ENCODE assay signal across 8 cellular contexts in genomic region chr22:25235547-25236290, GRCh38. TPM values are rescaled to one million over a fixed set of nuclear protein-coding genes. Genes with fewer than 3 reads are reported as not detected.
A peak's percentile ranks its signal among the peaks of the same experiment; 100 is the strongest.
DNase-seq lines count a peak whose midpoint lies in the region; ATAC-seq and TF ChIP-seq lines count a peak whose summit lies in the region.

No MANE protein-coding gene starts in this region.

- no peaks in the 10 kb centered on the region for H3K36me3 Mint-ChIP-seq in activated naive CD8-positive, alpha-beta T cell treated with anti-CD3 and anti-CD28 coated beads for 36 hours
- H3K36me3 Mint-ChIP-seq in progenitor cell of endocrine pancreas (ENCODE audit: insufficient read depth): no peaks in the 10 kb centered on the region

- H3K36me3 ChIP-seq in MG63: no peaks in the 10 kb centered on the region
- H3K36me3 ChIP-seq in SK-N-SH (replicated peaks in 1 of 2; ENCODE audit: control insufficient read depth in 1 of 2, insufficient read depth in 2 of 2, low read length in 1 of 2): no peaks in the 10 kb centered on the region

- peak; percentile 95 for ATAC-seq in Right ventricle myocardium superior (ENCODE audit: poor library complexity)
- no peak for ATAC-seq in GM21576 (IDR thresholded peaks at IDR 0.05; ENCODE audit: unreplicated experiment)

- H3K4me3 ChIP-seq in MG63 (no peak overlapping the region), SK-N-SH (ENCODE audit: low read depth in 2 of 2, low read length in 1 of 2) (peak overlapping the region in 1 of 2 experiments; percentile 38; a peak in 3 of 4 replicates)

- no peaks in the 10 kb centered on the region for H3K9me3 ChIP-seq in MG63
- H3K9me3 ChIP-seq in SK-N-SH: no peaks in the 10 kb centered on the region

- no peaks in the 10 kb centered on the region for H4K20me1 ChIP-seq in SK-N-SH (ENCODE audit: insufficient read depth)

- H3K4me1 Mint-ChIP-seq in activated naive CD8-positive, alpha-beta T cell treated with anti-CD3 and anti-CD28 coated beads for 36 hours: peaks cover 4% of the 10 kb centered on the region
- no peaks in the 10 kb centered on the region for H3K4me1 Mint-ChIP-seq in progenitor cell of endocrine pancreas (ENCODE audit: low read depth)

- no peak overlapping the region for H3K9ac ChIP-seq in SK-N-SH

- CTCF ChIA-PET in SK-N-SH (lab: Yijun Ruan, JAX): interaction anchor here (0.6 to 3.9 kb wide), 33 partner anchors 10 to 1099 kb away, joined by 3 to 52 read pairs (median 3); partner anchors contain the start of gene CRYBB3

- no peaks in the 10 kb centered on the region for H3K9me3 Mint-ChIP-seq in activated naive CD8-positive, alpha-beta T cell treated with anti-CD3 and anti-CD28 coated beads for 36 hours
- no peaks in the 10 kb centered on the region for H3K9me3 Mint-ChIP-seq in progenitor cell of endocrine pancreas (ENCODE audit: low read depth)

- DNase-seq in activated gamma-delta T cell treated with Interleukin-2 at 50 U/mL for 16 hours (peak; percentile 50), activated gamma-delta T cell (lab: John Stamatoyannopoulos, UW) (no peak), MG63 (peak; percentile 83), SK-N-SH (peak; percentile 100), Right ventricle myocardium superior (peak; percentile 81), progenitor cell of endocrine pancreas (ENCODE audit: low spot score, unreplicated experiment) (peak; percentile 84)
- DNase-seq in activated naive CD8-positive, alpha-beta T cell treated with anti-CD3 and anti-CD28 coated beads for 36 hours: peak; percentile 80

- H3K79me2 ChIP-seq in SK-N-SH (ENCODE audit: insufficient read depth): no peaks in the 10 kb centered on the region

- no peak for TF ChIP-seq EP300 in SK-N-SH (IDR thresholded peaks at IDR 0.05; ENCODE audit: borderline replicate concordance in 1 of 2, low read depth in 1 of 2, low read length in 1 of 2)

- peak overlapping the region; percentile 39 for H3K4me2 ChIP-seq in SK-N-SH

- no peaks in the 10 kb centered on the region for H3K9me2 ChIP-seq in SK-N-SH

- no peaks in the 10 kb centered on the region for H3F3A ChIP-seq in SK-N-SH (replicated peaks; ENCODE audit: insufficient read depth)

- no peak overlapping the region for H3K27ac ChIP-seq in SK-N-SH (ENCODE audit: low read depth in 2 of 2, low read length in 1 of 2)

- TF ChIP-seq RAD21 in SK-N-SH (IDR thresholded peaks at IDR 0.05; ENCODE audit: low read length): peak; percentile 96

- peaks cover 0 to 4% of the 10 kb centered on the region in 2 experiments; a peak in 1 of 4 replicates for H3K4me1 ChIP-seq in SK-N-SH (ENCODE audit: control insufficient read depth in 1 of 2, insufficient read depth in 2 of 2, low read depth in 1 of 2, low read length in 1 of 2)

- no peak overlapping the region for H3K4me3 Mint-ChIP-seq in activated naive CD8-positive, alpha-beta T cell treated with anti-CD3 and anti-CD28 coated beads for 36 hours
- no peak overlapping the region for H3K4me3 Mint-ChIP-seq in progenitor cell of endocrine pancreas (ENCODE audit: low read depth)

- peaks cover 63% of the 10 kb centered on the region for H3K27me3 Mint-ChIP-seq in activated naive CD8-positive, alpha-beta T cell treated with anti-CD3 and anti-CD28 coated beads for 36 hours
- H3K27me3 Mint-ChIP-seq in progenitor cell of endocrine pancreas: peaks cover 22% of the 10 kb centered on the region

- TF ChIP-seq CTCF in SK-N-SH (IDR thresholded peaks at IDR 0.05) (peak; percentile 72), progenitor cell of endocrine pancreas (IDR thresholded peaks at IDR 0.05; ENCODE audit: unreplicated experiment) (peak; percentile 85)

- peak overlapping the region; percentile 77; the same call in 1 of the 2 replicates for H2AFZ ChIP-seq in SK-N-SH (ENCODE audit: low read depth)

- H3K27ac Mint-ChIP-seq in activated naive CD8-positive, alpha-beta T cell treated with anti-CD3 and anti-CD28 coated beads for 36 hours: no peak overlapping the region
- H3K27ac Mint-ChIP-seq in progenitor cell of endocrine pancreas: no peak overlapping the region

- POLR2A ChIA-PET in SK-N-SH (lab: Yijun Ruan, JAX): no interaction called here

- intact Hi-C loops in Right ventricle myocardium superior (cut with DNase I): no loop called here

- 19% methylated on average over 10 of the region's 30 CpGs for WGBS in SK-N-SH (ENCODE audit: low lambda C conversion rate)

- H3K27me3 ChIP-seq in MG63: no peaks in the 10 kb centered on the region
- H3K27me3 ChIP-seq in SK-N-SH (ENCODE audit: insufficient read depth): no peaks in the 10 kb centered on the region

TF ChIP-seq in SK-N-SH, 30 proteins besides CTCF, POLR2A, EP300 and RAD21:
- peak; percentile 71 for TF ChIP-seq IRF3 (IDR thresholded peaks at IDR 0.05; ENCODE audit: low read depth, low read length)
- peak; percentile 43 for TF ChIP-seq NRF1 (IDR thresholded peaks at IDR 0.05; ENCODE audit: low read depth, low read length)
- TF ChIP-seq SMC3 (IDR thresholded peaks at IDR 0.05; ENCODE audit: low read depth, low read length): peak; percentile 96
- TF ChIP-seq MXI1 (IDR thresholded peaks at IDR 0.05; ENCODE audit: low read depth, low read length): no peak
- TF ChIP-seq TCF12 (IDR thresholded peaks at IDR 0.05): no peak
- no peak for TF ChIP-seq MEF2A (IDR thresholded peaks at IDR 0.05; ENCODE audit: borderline replicate concordance, low read depth)
- TF ChIP-seq PBX3 (IDR thresholded peaks at IDR 0.05): peak; percentile 100
- TF ChIP-seq GATA2 (CRISPR knock-in tag; IDR thresholded peaks at IDR 0.05): no peak
- TF ChIP-seq CHD2 (IDR thresholded peaks at IDR 0.05; ENCODE audit: low read length, partially characterized antibody): peak; percentile 53

RNA-seq across cellular contexts. Expression of gene CRYBB2, which starts 16.3 kb away (rescaled TPM):
- total RNA-seq in MG63 (2014; rRNA removed; shearing (Covaris generic); ENCODE audit: low replicate concordance): not detected in 2 replicates
- 0.69 and 0.70 TPM in 2 replicates for polyA plus RNA-seq in SK-N-SH (2012; rRNA removed)
- 0.38 and 0.51 TPM in 2 replicates for polyA plus RNA-seq in SK-N-SH (2012; cell fraction: cytosol; rRNA removed)
- 0.89 and 1.5 TPM in 2 replicates for polyA plus RNA-seq in SK-N-SH (2012; cell fraction: nucleus; rRNA removed)
- total RNA-seq in activated naive CD8-positive, alpha-beta T cell treated with anti-CD3 and anti-CD28 coated beads for 36 hours: not detected
- total RNA-seq in Right ventricle myocardium superior (not detected), progenitor cell of endocrine pancreas (0.81 TPM in 1 of 2 replicates, not detected in the other)

RNA-seq across cellular contexts. Expression of gene CRYBB3, which starts 36.1 kb away (rescaled TPM):
- total RNA-seq in MG63 (2014; rRNA removed; shearing (Covaris generic); ENCODE audit: low replicate concordance): 5.1 TPM in 1 of 2 replicates, not detected in the other
- polyA plus RNA-seq in SK-N-SH (2012; rRNA removed): 0.10 and 0.35 TPM in 2 replicates
- 0.12 and 0.13 TPM in 2 replicates for polyA plus RNA-seq in SK-N-SH (2012; cell fraction: cytosol; rRNA removed)
- 1.9 and 2.6 TPM in 2 replicates for polyA plus RNA-seq in SK-N-SH (2012; cell fraction: nucleus; rRNA removed)
- under 1 TPM; 0.26 to 0.35 TPM for total RNA-seq in activated naive CD8-positive, alpha-beta T cell treated with anti-CD3 and anti-CD28 coated beads for 36 hours
- total RNA-seq in Right ventricle myocardium superior: not detected
- total RNA-seq in progenitor cell of endocrine pancreas: 0.49 and 1.0 TPM in 2 replicates
